8 cellular contexts compared by ENCODE assay signal in the genomic region with DNA sequence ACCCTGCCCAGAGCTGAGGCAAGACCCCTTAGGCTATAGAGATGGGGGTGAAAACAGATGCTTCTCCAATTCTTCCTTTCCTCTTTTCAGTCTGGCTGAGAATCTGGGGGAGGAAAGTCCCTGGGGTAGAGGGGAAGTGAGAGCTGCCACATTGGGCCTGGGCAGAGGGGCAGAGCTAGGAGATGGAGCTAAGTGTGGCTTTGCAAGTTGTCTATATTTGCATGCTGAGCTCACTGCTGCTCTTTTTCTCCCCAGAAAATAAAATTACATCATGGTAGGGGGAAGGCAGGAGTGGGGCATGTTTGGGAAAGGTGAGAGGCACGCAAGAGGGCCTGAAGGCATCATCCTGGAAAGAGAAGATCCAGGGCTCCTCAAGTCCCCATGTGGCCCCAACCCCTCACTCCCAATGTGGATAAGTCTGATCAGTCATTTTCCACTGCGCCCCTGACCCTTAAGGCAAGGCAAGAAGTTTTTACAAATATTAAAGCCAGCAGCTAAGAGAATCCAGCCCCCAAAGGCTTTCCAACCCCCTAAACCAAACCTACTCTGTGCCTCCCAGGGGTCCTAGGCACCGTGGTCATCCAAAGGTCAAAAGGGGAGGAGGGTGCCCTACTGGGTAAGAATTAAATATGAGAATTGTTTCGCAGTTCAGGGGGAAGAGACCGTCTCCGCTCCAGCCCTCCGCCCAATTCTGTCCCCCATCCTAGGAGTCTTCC. TPM values are rescaled to one million over a fixed set of nuclear protein-coding genes. Genes with fewer than 3 reads are reported as not detected.
A peak's percentile ranks its signal among the peaks of the same experiment; 100 is the strongest.
DNase-seq lines count a peak whose midpoint lies in the region; ATAC-seq and TF ChIP-seq lines count a peak whose summit lies in the region.

No MANE protein-coding gene starts in this region.

- H3K4me3 Mint-ChIP-seq in T-helper 17 cell (peak overlapping the region; percentile 93), glutamatergic neuron (ENCODE audit: unreplicated experiment) (peak overlapping the region; percentile 79)

- H3K27ac Mint-ChIP-seq in T-helper 17 cell = peak overlapping the region; percentile 92
- H3K27ac Mint-ChIP-seq in glutamatergic neuron (ENCODE audit: unreplicated experiment) = peak overlapping the region; percentile 54

- POLR2A ChIA-PET in BJ (lab: Charles Lee) = interaction anchor here (0.6 kb wide), 1 partner anchor 58 kb away, joined by 4 read pairs; a partner anchor contains a TSS

- no peak for DNase-seq in BJ (ENCODE audit: low read depth)
- no peak for DNase-seq in T-helper 17 cell
- DNase-seq in glutamatergic neuron = no peak
- peak; percentile 29 for DNase-seq in stimulated activated CD8-positive, alpha-beta memory T cell treated with anti-CD3 and anti-CD28 coated beads, Interleukin-4, amount 100 ng/mL, for 48 hours
- DNase-seq in NCI-H2107 (lab: John Stamatoyannopoulos, UW) = no peak
- DNase-seq in ureter (ENCODE audit: low spot score) = no peak

- no peaks in the 10 kb centered on the region for H3K27me3 ChIP-seq in BJ (ENCODE audit: control insufficient read depth, insufficient read depth, low read length)

- peaks cover 11% of the 10 kb centered on the region for H3K36me3 ChIP-seq in BJ (ENCODE audit: control insufficient read depth, insufficient read depth, low read length)

- H3K4me3 ChIP-seq in BJ (ENCODE audit: low read depth, low read length) = peak overlapping the region; percentile 34

- H3K27me3 Mint-ChIP-seq in T-helper 17 cell = no peaks in the 10 kb centered on the region
- H3K27me3 Mint-ChIP-seq in glutamatergic neuron (ENCODE audit: unreplicated experiment) = peaks cover 14% of the 10 kb centered on the region

- ATAC-seq in GM18909 (IDR thresholded peaks at IDR 0.05; ENCODE audit: poor library complexity, unreplicated experiment) = peak; percentile 63
- peak; percentile 56 for ATAC-seq in HG03097 (IDR thresholded peaks at IDR 0.05; ENCODE audit: low FRiP score, unreplicated experiment)
- ATAC-seq in T-helper 17 cell = peak; percentile 66

- TF ChIP-seq CTCF in BJ (IDR thresholded peaks at IDR 0.05; ENCODE audit: insufficient read depth, low read depth, low read length) (no peak), glutamatergic neuron (IDR thresholded peaks at IDR 0.05; ENCODE audit: partially characterized antibody, unreplicated experiment) (no peak)

- H3K9me3 ChIP-seq in T-helper 17 cell (ENCODE audit: control insufficient read depth, low read length, poor library complexity, severe bottlenecking) = no peaks in the 10 kb centered on the region

- H3K36me3 Mint-ChIP-seq in T-helper 17 cell (ENCODE audit: low read depth) = no peaks in the 10 kb centered on the region
- no peaks in the 10 kb centered on the region for H3K36me3 Mint-ChIP-seq in glutamatergic neuron (ENCODE audit: unreplicated experiment)

- H3K4me1 Mint-ChIP-seq in T-helper 17 cell (peaks cover 50% of the 10 kb centered on the region), glutamatergic neuron (ENCODE audit: low read depth, unreplicated experiment) (peaks cover 21% of the 10 kb centered on the region)

- CTCF ChIA-PET in BJ (lab: Yijun Ruan, JAX) = interaction anchor here (0.6 to 4.7 kb wide), 10 partner anchors 9 to 1734 kb away, joined by 3 to 43 read pairs (median 4); a partner anchor contains a TSS

- peaks cover 4% of the 10 kb centered on the region for H3K9me3 Mint-ChIP-seq in glutamatergic neuron (ENCODE audit: unreplicated experiment)

RNA-seq across cellular contexts. Expression of a gene that starts 0.5 kb away (rescaled TPM):
- polyA plus RNA-seq in BJ (2011; rRNA removed) = 937 and 1,035 TPM in 2 replicates
- 294 and 394 TPM in 2 replicates for polyA minus RNA-seq in BJ (2011; rRNA and poly(A)+ RNA removed)
- 10 to 100 TPM; 19.6 to 21.6 TPM for total RNA-seq in T-helper 17 cell
- total RNA-seq in glutamatergic neuron (ENCODE audit: unreplicated experiment) = 44.6 TPM
- total RNA-seq in ureter = 133 TPM

RNA-seq across cellular contexts. Expression of a gene that starts 14.3 kb away (rescaled TPM):
- 1.4 and 1.5 TPM in 2 replicates for polyA plus RNA-seq in BJ (2011; rRNA removed)
- polyA minus RNA-seq in BJ (2011; rRNA and poly(A)+ RNA removed) = 0.19 and 0.46 TPM in 2 replicates
- total RNA-seq in T-helper 17 cell (not detected), glutamatergic neuron (ENCODE audit: unreplicated experiment) (not detected), ureter (10.5 TPM)

RNA-seq across cellular contexts. Expression of a gene that starts 53.3 kb away (rescaled TPM):
- not detected in 2 replicates for polyA plus RNA-seq in BJ (2011; rRNA removed)
- polyA minus RNA-seq in BJ (2011; rRNA and poly(A)+ RNA removed) = not detected in 2 replicates
- total RNA-seq in T-helper 17 cell (under 1 TPM in 1 of 2 donors, not detected in 1; 0.27 TPM), glutamatergic neuron (ENCODE audit: unreplicated experiment) (not detected), ureter (16.5 TPM)

RNA-seq across cellular contexts. Expression of a gene that starts 57.7 kb away (rescaled TPM):
- 84.0 and 87.3 TPM in 2 replicates for polyA plus RNA-seq in BJ (2011; rRNA removed)
- 45.5 and 56.8 TPM in 2 replicates for polyA minus RNA-seq in BJ (2011; rRNA and poly(A)+ RNA removed)
- total RNA-seq in T-helper 17 cell = 100 to 1,000 TPM; 167 to 178 TPM
- 146 TPM for total RNA-seq in glutamatergic neuron (ENCODE audit: unreplicated experiment)
- total RNA-seq in ureter = 137 TPM

Comparison
In these comparisons a context has a peak if more than half of its experiments do, and no peak if none do; other contexts are left out.
1. RNA of a gene that starts 14.3 kb away (total RNA-seq): 10.5 TPM in ureter (single experiment); not detected in glutamatergic neuron (single experiment) and not detected in T-helper 17 cell; every median in the first group is over 10 times any median in the second.
2. RNA of a gene that starts 53.3 kb away (total RNA-seq): 16.5 TPM in ureter (single experiment); 0.27 TPM in T-helper 17 cell and not detected in glutamatergic neuron (single experiment); every median in the first group is over 10 times any median in the second.
3. Peak in every context shown above with its lines, with median percentiles within 50 percentile points of each other: ATAC-seq.